Comparison of ENCODE assay signal across 31 cellular contexts in the genomic region with DNA sequence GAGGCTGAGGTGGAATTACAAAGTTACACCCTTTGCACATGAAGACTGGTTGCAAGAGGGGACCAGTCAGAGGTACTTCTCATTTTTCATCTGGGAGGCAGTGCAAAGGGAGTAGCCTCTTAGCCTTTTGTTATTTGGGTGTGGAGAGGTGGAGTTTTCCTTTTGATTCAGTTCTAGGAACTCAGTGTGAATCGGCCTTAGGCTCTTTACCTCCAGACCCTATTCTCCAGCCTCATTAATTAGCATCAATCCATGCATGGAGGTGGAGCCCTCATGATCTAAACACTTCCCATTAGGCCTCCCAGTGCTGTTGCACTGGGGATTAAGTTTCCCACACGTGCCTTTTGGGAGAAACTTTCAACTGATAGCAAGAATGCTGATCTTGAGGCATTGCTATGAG.
"Had no signal": no experiment of that assay in that cellular context is flagged by ENCODE, and none has a peak within 500 bp of the region (broad histone marks: within the 10 kb centered on the region; RNA-seq: fewer than 3 reads in every experiment).

No MANE protein-coding gene starts in this region.

- H3K9me3 Mint-ChIP-seq: activated CD4-positive, alpha-beta memory T cell treated with anti-CD3 and anti-CD28 coated beads, Interleukin-2, amount 10 ng/mL, durations not matched to agents 7 days and 5 days; activated naive CD4-positive, alpha-beta T cell treated with anti-CD3 and anti-CD28 coated beads, Interleukin-2, amount 10 ng/mL, durations not matched to agents 7 days and 5 days; activated naive CD8-positive, alpha-beta T cell treated with anti-CD3 and anti-CD28 coated beads, Interleukin-2, amount 10 ng/mL, durations not matched to agents 7 days and 5 days had no signal

- H3K36me3 Mint-ChIP-seq: activated CD8-positive, alpha-beta memory T cell treated with anti-CD3 and anti-CD28 coated beads, Interleukin-2, amount 10 ng/mL, durations not matched to agents 7 days and 5 days; activated naive CD4-positive, alpha-beta T cell treated with anti-CD3 and anti-CD28 coated beads, Interleukin-2, amount 10 ng/mL, durations not matched to agents 7 days and 5 days; activated naive CD4-positive, alpha-beta T cell treated with anti-CD3 and anti-CD28 coated beads, Interleukin-2, amount 50 U/mL, for 24 hours; activated naive CD8-positive, alpha-beta T cell; activated naive CD8-positive, alpha-beta T cell treated with anti-CD3 and anti-CD28 coated beads, Interleukin-2, amount 10 ng/mL, durations not matched to agents 7 days and 5 days had no signal

- H3K4me1 Mint-ChIP-seq: activated CD4-positive, alpha-beta memory T cell treated with anti-CD3 and anti-CD28 coated beads, Interleukin-2, amount 10 ng/mL, durations not matched to agents 7 days and 5 days; activated CD4-positive, alpha-beta T cell treated with anti-CD3 and anti-CD28 coated beads for 36 hours; activated CD4-positive, alpha-beta T cell treated with anti-CD3 and anti-CD28 coated beads, Interleukin-2, amount 10 ng/mL, durations not matched to agents 7 days and 5 days; activated CD8-positive, alpha-beta memory T cell treated with anti-CD3 and anti-CD28 coated beads, Interleukin-2, amount 10 ng/mL, durations not matched to agents 7 days and 5 days; activated naive CD4-positive, alpha-beta T cell treated with anti-CD3 and anti-CD28 coated beads, Interleukin-2, amount 10 ng/mL, durations not matched to agents 7 days and 5 days; activated naive CD4-positive, alpha-beta T cell treated with anti-CD3 and anti-CD28 coated beads, Interleukin-2, amount 50 U/mL, for 24 hours; activated naive CD8-positive, alpha-beta T cell treated with anti-CD3 and anti-CD28 coated beads, Interleukin-2, amount 10 ng/mL, durations not matched to agents 7 days and 5 days; central memory CD8-positive, alpha-beta T cell; T-helper 17 cell had no signal

- DNase-seq: activated CD4-positive, alpha-beta memory T cell treated with anti-CD3 and anti-CD28 coated beads, Interleukin-2, amount 10 ng/mL, durations not matched to agents 7 days and 5 days; activated CD4-positive, alpha-beta T cell treated with anti-CD3 and anti-CD28 coated beads for 1 hour; activated CD4-positive, alpha-beta T cell treated with anti-CD3 and anti-CD28 coated beads for 36 hours; activated CD4-positive, alpha-beta T cell treated with anti-CD3 and anti-CD28 coated beads for 48 hours; activated CD4-positive, alpha-beta T cell treated with anti-CD3 and anti-CD28 coated beads, Interleukin-2, amount 10 ng/mL, durations not matched to agents 7 days and 5 days; activated CD4-positive, alpha-beta T cell treated with anti-CD3 and anti-CD28 coated beads, Interleukin-2, amount 50 U/mL, for 48 hours; activated CD4-positive, CD25-positive, alpha-beta regulatory T cell; activated CD8-positive, alpha-beta memory T cell treated with anti-CD3 and anti-CD28 coated beads for 24 hours; activated CD8-positive, alpha-beta memory T cell treated with anti-CD3 and anti-CD28 coated beads, Interleukin-2, amount 10 ng/mL, durations not matched to agents 7 days and 5 days; activated CD8-positive, alpha-beta memory T cell treated with anti-CD3 and anti-CD28 coated beads, Interleukin-2, amount 50 U/mL, for 48 hours; activated CD8-positive, alpha-beta T cell treated with anti-CD3 and anti-CD28 coated beads, Interleukin-2, amount 10 ng/mL, durations not matched to agents 7 days and 5 days; activated effector memory CD4-positive, alpha-beta T cell treated with Interleukin-2 at 50 U/mL for 16 hours; activated gamma-delta T cell; activated naive CD4-positive, alpha-beta T cell treated with anti-CD3 and anti-CD28 coated beads, Interleukin-2, amount 10 ng/mL, durations not matched to agents 7 days and 5 days; activated naive CD4-positive, alpha-beta T cell treated with Interleukin-2 at 50 U/mL for 16 hours; activated naive CD8-positive, alpha-beta T cell treated with anti-CD3 and anti-CD28 coated beads, Interleukin-2, amount 10 ng/mL, durations not matched to agents 7 days and 5 days; activated naive CD8-positive, alpha-beta T cell treated with anti-CD3 and anti-CD28 coated beads, Interleukin-2, amount 50 U/mL, for 24 hours; activated T-cell treated with anti-CD3 and anti-CD28 coated beads, Interleukin-2, amount 50 U/mL, for 24 hours; activated T-cell treated with anti-CD3 and anti-CD28 coated beads, Interleukin-2, amount 50 U/mL, for 48 hours; amygdala; anterior cingulate cortex; caudate nucleus; cerebellar nuclear complex; T-helper 17 cell; T-helper 9 cell had no signal

- H3K27ac Mint-ChIP-seq: activated CD4-positive, alpha-beta memory T cell treated with anti-CD3 and anti-CD28 coated beads, Interleukin-2, amount 10 ng/mL, durations not matched to agents 7 days and 5 days; activated CD4-positive, alpha-beta T cell treated with anti-CD3 and anti-CD28 coated beads for 36 hours; activated CD4-positive, alpha-beta T cell treated with anti-CD3 and anti-CD28 coated beads, Interleukin-2, amount 10 ng/mL, durations not matched to agents 7 days and 5 days; activated CD8-positive, alpha-beta memory T cell treated with anti-CD3 and anti-CD28 coated beads, Interleukin-2, amount 10 ng/mL, durations not matched to agents 7 days and 5 days; activated CD8-positive, alpha-beta T cell treated with anti-CD3 and anti-CD28 coated beads, Interleukin-2, amount 10 ng/mL, durations not matched to agents 7 days and 5 days; activated naive CD4-positive, alpha-beta T cell treated with anti-CD3 and anti-CD28 coated beads, Interleukin-2, amount 10 ng/mL, durations not matched to agents 7 days and 5 days; activated naive CD4-positive, alpha-beta T cell treated with anti-CD3 and anti-CD28 coated beads, Interleukin-2, amount 50 U/mL, for 24 hours; activated naive CD8-positive, alpha-beta T cell; activated naive CD8-positive, alpha-beta T cell treated with anti-CD3 and anti-CD28 coated beads, Interleukin-2, amount 10 ng/mL, durations not matched to agents 7 days and 5 days; activated naive CD8-positive, alpha-beta T cell treated with anti-CD3 and anti-CD28 coated beads, Interleukin-2, amount 50 U/mL, for 24 hours; activated T-cell treated with anti-CD3 and anti-CD28 coated beads, Interleukin-2, amount 50 U/mL, for 24 hours; activated T-helper 2 cell treated with anti-CD3 and anti-CD28 coated beads, Interferon-gamma antibody, Interleukin-2, Interleukin-4, amounts not matched to agents 10 μg/mL and 5 μg/mL and 100 μg/mL, durations not matched to agents 14 hours and 24 hours and 36 hours; brain; T-helper 17 cell had no signal

- ATAC-seq: activated CD4-positive, alpha-beta T cell treated with anti-CD3 and anti-CD28 coated beads for 36 hours; activated CD4-positive, CD25-positive, alpha-beta regulatory T cell treated with anti-CD3 and anti-CD28 coated beads, Interleukin-2, amount 50 U/mL, for 24 hours; activated CD8-positive, alpha-beta memory T cell treated with anti-CD3 and anti-CD28 coated beads, Interleukin-2, amount 10 ng/mL, durations not matched to agents 7 days and 5 days; activated CD8-positive, alpha-beta T cell treated with anti-CD3 and anti-CD28 coated beads, Interleukin-2, amount 10 ng/mL, durations not matched to agents 7 days and 5 days; activated naive CD8-positive, alpha-beta T cell treated with anti-CD3 and anti-CD28 coated beads, Interleukin-2, amount 50 U/mL, for 24 hours; T-helper 17 cell had no signal

- H3K27me3 Mint-ChIP-seq: activated CD4-positive, alpha-beta memory T cell treated with anti-CD3 and anti-CD28 coated beads, Interleukin-2, amount 10 ng/mL, durations not matched to agents 7 days and 5 days; activated CD4-positive, alpha-beta T cell treated with anti-CD3 and anti-CD28 coated beads for 36 hours; activated CD4-positive, alpha-beta T cell treated with anti-CD3 and anti-CD28 coated beads, Interleukin-2, amount 10 ng/mL, durations not matched to agents 7 days and 5 days; activated CD8-positive, alpha-beta memory T cell treated with anti-CD3 and anti-CD28 coated beads, Interleukin-2, amount 10 ng/mL, durations not matched to agents 7 days and 5 days; activated naive CD4-positive, alpha-beta T cell treated with anti-CD3 and anti-CD28 coated beads, Interleukin-2, amount 10 ng/mL, durations not matched to agents 7 days and 5 days; activated naive CD4-positive, alpha-beta T cell treated with anti-CD3 and anti-CD28 coated beads, Interleukin-2, amount 50 U/mL, for 24 hours; activated naive CD8-positive, alpha-beta T cell; activated naive CD8-positive, alpha-beta T cell treated with anti-CD3 and anti-CD28 coated beads, Interleukin-2, amount 10 ng/mL, durations not matched to agents 7 days and 5 days; activated naive CD8-positive, alpha-beta T cell treated with anti-CD3 and anti-CD28 coated beads, Interleukin-2, amount 50 U/mL, for 24 hours; activated T-cell treated with anti-CD3 and anti-CD28 coated beads, Interleukin-2, amount 50 U/mL, for 24 hours; brain; central memory CD8-positive, alpha-beta T cell; T-helper 17 cell had no signal

- H3K4me3 Mint-ChIP-seq: activated CD4-positive, alpha-beta memory T cell treated with anti-CD3 and anti-CD28 coated beads, Interleukin-2, amount 10 ng/mL, durations not matched to agents 7 days and 5 days; activated CD4-positive, alpha-beta T cell treated with anti-CD3 and anti-CD28 coated beads for 36 hours; activated CD4-positive, alpha-beta T cell treated with anti-CD3 and anti-CD28 coated beads, Interleukin-2, amount 10 ng/mL, durations not matched to agents 7 days and 5 days; activated CD8-positive, alpha-beta memory T cell treated with anti-CD3 and anti-CD28 coated beads, Interleukin-2, amount 10 ng/mL, durations not matched to agents 7 days and 5 days; activated CD8-positive, alpha-beta T cell treated with anti-CD3 and anti-CD28 coated beads, Interleukin-2, amount 10 ng/mL, durations not matched to agents 7 days and 5 days; activated naive CD4-positive, alpha-beta T cell treated with anti-CD3 and anti-CD28 coated beads, Interleukin-2, amount 10 ng/mL, durations not matched to agents 7 days and 5 days; activated naive CD4-positive, alpha-beta T cell treated with anti-CD3 and anti-CD28 coated beads, Interleukin-2, amount 50 U/mL, for 24 hours; activated naive CD8-positive, alpha-beta T cell; activated naive CD8-positive, alpha-beta T cell treated with anti-CD3 and anti-CD28 coated beads, Interleukin-2, amount 10 ng/mL, durations not matched to agents 7 days and 5 days; activated naive CD8-positive, alpha-beta T cell treated with anti-CD3 and anti-CD28 coated beads, Interleukin-2, amount 50 U/mL, for 24 hours; activated T-cell treated with anti-CD3 and anti-CD28 coated beads, Interleukin-2, amount 50 U/mL, for 24 hours; brain; central memory CD8-positive, alpha-beta T cell; T-helper 17 cell had no signal
